Comparison of ENCODE assay signal across 29 cellular contexts in the genomic region with DNA sequence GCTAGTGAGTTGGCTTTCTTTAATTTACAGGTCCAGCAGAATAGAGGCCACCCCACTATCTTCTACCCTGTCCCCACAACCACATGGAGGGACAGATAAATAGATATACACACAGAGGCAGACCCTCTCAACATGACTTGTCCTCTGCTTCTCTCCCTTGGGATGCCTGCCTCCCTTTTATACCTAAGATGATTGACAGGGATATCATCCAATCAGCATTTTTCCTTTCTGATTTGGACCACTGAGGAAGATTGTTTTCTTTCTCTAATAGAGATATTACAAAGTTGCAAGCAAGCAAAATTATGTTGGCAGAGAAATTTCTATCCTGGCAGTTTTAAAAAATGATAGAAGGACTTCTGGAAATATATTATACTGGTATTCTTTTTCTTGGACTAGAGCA. TPM values are rescaled to one million over a fixed set of nuclear protein-coding genes. Genes with fewer than 3 reads are reported as not detected.
"Had no signal": no experiment of that assay in that cellular context is flagged by ENCODE, and none has a peak within 500 bp of the region (broad histone marks: within the 10 kb centered on the region; RNA-seq: fewer than 3 reads in every experiment).

No MANE protein-coding gene starts in this region.

- DNase-seq: effector CD8-positive, alpha-beta T cell; endodermal cell; gastrocnemius medialis; head of caudate nucleus; kidney; mucosa of descending colon; naive B cell; stimulated activated CD4-positive, alpha-beta T cell treated with anti-CD3 and anti-CD28 coated beads, Interleukin-12 subunit alpha, Interleukin-12 subunit beta, amount 100 ng/mL, for 4 hours; stimulated activated CD4-positive, alpha-beta T cell treated with anti-CD3 and anti-CD28 coated beads, Interleukin-1b, Interleukin-23, amount 100 ng/mL, for 48 hours; stimulated activated CD4-positive, alpha-beta T cell treated with anti-CD3 and anti-CD28 coated beads, Interleukin-4, amount 100 ng/mL, for 1 hour; stimulated activated CD8-positive, alpha-beta memory T cell treated with anti-CD3 and anti-CD28 coated beads, Interleukin-4, amount 100 ng/mL, for 48 hours; stimulated activated naive CD4-positive, alpha-beta T cell; stimulated activated naive CD8-positive, alpha-beta T cell treated with anti-CD3 and anti-CD28 coated beads, Interleukin-15, amount 100 ng/mL, for 72 hours; transverse colon; upper lobe of right lung; uterus had no signal

- H3K4me3 ChIP-seq: gastrocnemius medialis, mucosa of descending colon, smooth muscle cell, suprapubic skin, transverse colon, upper lobe of right lung, uterus had no signal

RNA-seq across cellular contexts. Expression of a gene that starts 35.8 kb away (rescaled TPM):
- total RNA-seq: endodermal cell; esophagus mucosa; gastrocnemius medialis; glomerular endothelial cell; kidney; left lobe of liver; liver; lung microvascular endothelial cell; mesothelial cell of epicardium; natural killer cell treated with Interleukin-12 subunit alpha and Interleukin-12 subunit beta and Interleukin-15 and Interleukin-18, amount 100 ng/mL, for 72 hours; neural crest cell; omental fat pad; progenitor cell of endocrine pancreas; sciatic nerve; smooth muscle cell; suprapubic skin; upper lobe of right lung had no signal
